13 cellular contexts compared by ENCODE assay signal in the genomic region with DNA sequence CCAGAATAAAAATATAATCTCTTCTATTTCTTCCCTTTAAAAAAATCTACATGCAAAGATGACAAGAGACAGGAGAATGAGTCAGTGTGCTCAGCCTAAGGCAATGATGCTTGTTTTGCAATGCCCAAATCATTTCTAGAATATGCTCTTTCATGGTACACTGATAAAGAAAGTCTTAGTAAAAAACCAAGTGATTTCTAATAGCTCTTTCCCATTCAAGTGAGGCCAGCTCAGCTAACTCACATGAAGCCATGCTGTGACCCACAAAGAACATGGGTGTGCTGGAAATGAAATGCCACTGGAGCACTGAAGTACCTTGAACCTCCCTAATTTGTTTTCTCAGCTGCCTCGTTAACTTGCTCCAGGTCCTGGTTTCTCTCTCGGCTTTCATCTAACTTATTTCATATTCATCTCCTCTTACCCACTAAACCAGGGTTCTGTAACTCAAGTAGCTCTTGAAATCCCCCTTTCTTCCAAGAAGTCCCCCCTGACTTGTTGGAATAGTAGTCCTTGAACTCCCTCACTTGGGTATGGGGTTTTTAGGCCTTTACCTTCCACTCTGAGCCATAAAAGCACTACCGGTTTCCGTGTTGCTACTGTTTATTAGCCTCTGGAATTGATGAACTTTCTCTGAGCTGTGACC.
DNase-seq lines count a peak whose midpoint lies in the region; ATAC-seq and TF ChIP-seq lines count a peak whose summit lies in the region.
"Had no signal": no experiment of that assay in that cellular context is flagged by ENCODE, and none has a peak within 500 bp of the region (broad histone marks: within the 10 kb centered on the region; RNA-seq: fewer than 3 reads in every experiment).

No MANE protein-coding gene starts in this region.

- no peak for TF ChIP-seq EP300 in transverse colon (IDR thresholded peaks at IDR 0.05; ENCODE audit: low read depth)

- H3K4me1 ChIP-seq in gastrocnemius medialis (no peaks in the 10 kb centered on the region), transverse colon (no peaks in the 10 kb centered on the region)

- no peaks in the 10 kb centered on the region for H3K27me3 Mint-ChIP-seq in activated CD4-positive, alpha-beta T cell treated with anti-CD3 and anti-CD28 coated beads, Interleukin-2, amount 10 ng/mL, durations not matched to agents 24 days and 14 days
- H3K27me3 Mint-ChIP-seq in activated T-helper 1 cell treated with anti-CD3 and anti-CD28 coated beads, Interleukin-12 subunit alpha, Interleukin-12 subunit beta, Interleukin-2, Interleukin-4 antibody, amounts not matched to agents 30 ng/mL and 10 ng/mL and 1 ng/mL, durations not matched to agents 14 hours and 24 hours and 36 hours (ENCODE audit: insufficient read depth), result no peaks in the 10 kb centered on the region
- H3K27me3 Mint-ChIP-seq: memory B cell had no signal

- H3K4me3 ChIP-seq in gastrocnemius medialis (no peak overlapping the region), transverse colon (no peak overlapping the region)
- H3K4me3 ChIP-seq: hepatocyte, ovary had no signal

- TF ChIP-seq CTCF in gastrocnemius medialis (IDR thresholded peaks at IDR 0.05 in 4 of 5, conservative IDR thresholded peaks at IDR 0.05 in 1 of 5) (no peak), transverse colon (IDR thresholded peaks at IDR 0.05) (no peak)

- no peaks in the 10 kb centered on the region for H3K27me3 ChIP-seq in gastrocnemius medialis
- no peaks in the 10 kb centered on the region for H3K27me3 ChIP-seq in transverse colon
- H3K27me3 ChIP-seq: hepatocyte, ovary had no signal

- H3K27ac ChIP-seq in gastrocnemius medialis (no peak overlapping the region), transverse colon (no peak overlapping the region)
- H3K27ac ChIP-seq: hepatocyte, ovary had no signal

- H3K9me3 Mint-ChIP-seq in activated CD4-positive, alpha-beta T cell treated with anti-CD3 and anti-CD28 coated beads, Interleukin-2, amount 10 ng/mL, durations not matched to agents 24 days and 14 days, result peaks cover 5% of the 10 kb centered on the region
- H3K9me3 Mint-ChIP-seq in activated T-helper 1 cell treated with anti-CD3 and anti-CD28 coated beads, Interleukin-12 subunit alpha, Interleukin-12 subunit beta, Interleukin-2, Interleukin-4 antibody, amounts not matched to agents 30 ng/mL and 10 ng/mL and 1 ng/mL, durations not matched to agents 14 hours and 24 hours and 36 hours, result peaks cover 7% of the 10 kb centered on the region
- H3K9me3 Mint-ChIP-seq: memory B cell had no signal

- peaks cover 0 to 40% of the 10 kb centered on the region in 2 donors for H3K36me3 ChIP-seq in gastrocnemius medialis
- peaks cover 0 to 7% (median 3%) of the 10 kb centered on the region in 4 donors for H3K36me3 ChIP-seq in transverse colon
- H3K36me3 ChIP-seq: ovary had no signal

- ATAC-seq in HG02610 (IDR thresholded peaks at IDR 0.05; ENCODE audit: unreplicated experiment) (peak; percentile 80), gastrocnemius medialis (no peak), HG02571 (IDR thresholded peaks at IDR 0.05; ENCODE audit: unreplicated experiment) (no peak)

- in situ Hi-C loops in gastrocnemius medialis (cut with MboI; ENCODE audit: low sequenced_read_pairs in 4 of 4) (no loop called here), transverse colon (cut with MboI; ENCODE audit: low pct_ligation_motif_present in 1 of 4, low pct_unique_long_range_greater_than_20kb in 1 of 4, low sequenced_read_pairs in 3 of 4) (no loop called here)

- peak overlapping the region; percentile 98 for H3K27ac Mint-ChIP-seq in activated CD4-positive, alpha-beta T cell treated with anti-CD3 and anti-CD28 coated beads, Interleukin-2, amount 10 ng/mL, durations not matched to agents 24 days and 14 days
- peak overlapping the region; percentile 85 for H3K27ac Mint-ChIP-seq in activated T-helper 1 cell treated with anti-CD3 and anti-CD28 coated beads, Interleukin-12 subunit alpha, Interleukin-12 subunit beta, Interleukin-2, Interleukin-4 antibody, amounts not matched to agents 30 ng/mL and 10 ng/mL and 1 ng/mL, durations not matched to agents 14 hours and 24 hours and 36 hours
- H3K27ac Mint-ChIP-seq: memory B cell had no signal

- peak overlapping the region; percentile 51 for H3K4me3 Mint-ChIP-seq in activated CD4-positive, alpha-beta T cell treated with anti-CD3 and anti-CD28 coated beads, Interleukin-2, amount 10 ng/mL, durations not matched to agents 24 days and 14 days
- peak overlapping the region; percentile 38 for H3K4me3 Mint-ChIP-seq in activated T-helper 1 cell treated with anti-CD3 and anti-CD28 coated beads, Interleukin-12 subunit alpha, Interleukin-12 subunit beta, Interleukin-2, Interleukin-4 antibody, amounts not matched to agents 30 ng/mL and 10 ng/mL and 1 ng/mL, durations not matched to agents 14 hours and 24 hours and 36 hours
- H3K4me3 Mint-ChIP-seq: memory B cell had no signal

- 89% methylated on average over 2 to 4 of the region's 4 CpGs for WGBS in transverse colon (ENCODE audit: low coverage in 1 of 2), 2 donors

- no peak for TF ChIP-seq POLR2A in gastrocnemius medialis (IDR thresholded peaks at IDR 0.05)
- TF ChIP-seq POLR2A in transverse colon (IDR thresholded peaks at IDR 0.05), result no peak

- peaks cover 57% of the 10 kb centered on the region for H3K36me3 Mint-ChIP-seq in activated CD4-positive, alpha-beta T cell treated with anti-CD3 and anti-CD28 coated beads, Interleukin-2, amount 10 ng/mL, durations not matched to agents 24 days and 14 days (ENCODE audit: low read depth)
- H3K36me3 Mint-ChIP-seq in activated T-helper 1 cell treated with anti-CD3 and anti-CD28 coated beads, Interleukin-12 subunit alpha, Interleukin-12 subunit beta, Interleukin-2, Interleukin-4 antibody, amounts not matched to agents 30 ng/mL and 10 ng/mL and 1 ng/mL, durations not matched to agents 14 hours and 24 hours and 36 hours (ENCODE audit: low read depth), result peaks cover 37% of the 10 kb centered on the region

- H3K4me1 Mint-ChIP-seq in activated CD4-positive, alpha-beta T cell treated with anti-CD3 and anti-CD28 coated beads, Interleukin-2, amount 10 ng/mL, durations not matched to agents 24 days and 14 days, result peaks cover 67% of the 10 kb centered on the region
- H3K4me1 Mint-ChIP-seq in activated T-helper 1 cell treated with anti-CD3 and anti-CD28 coated beads, Interleukin-12 subunit alpha, Interleukin-12 subunit beta, Interleukin-2, Interleukin-4 antibody, amounts not matched to agents 30 ng/mL and 10 ng/mL and 1 ng/mL, durations not matched to agents 14 hours and 24 hours and 36 hours (ENCODE audit: low read depth), result peaks cover 65% of the 10 kb centered on the region

- peak; percentile 67 for DNase-seq in activated CD4-positive, alpha-beta T cell treated with anti-CD3 and anti-CD28 coated beads, Interleukin-2, amount 10 ng/mL, durations not matched to agents 24 days and 14 days
- DNase-seq in activated CD4-positive, alpha-beta T cell treated with anti-CD3 and anti-CD28 coated beads for 4 hours, result no peak
- DNase-seq in activated T-helper 1 cell treated with anti-CD3 and anti-CD28 coated beads, Interleukin-12 subunit alpha, Interleukin-12 subunit beta, Interleukin-2, Interleukin-4 antibody, amounts not matched to agents 30 ng/mL and 10 ng/mL and 1 ng/mL, durations not matched to agents 14 hours and 24 hours and 36 hours (ENCODE audit: low spot score), result no peak
- DNase-seq in foreskin melanocyte (peak; percentile 80), gastrocnemius medialis (no peak), transverse colon (no peak)
- DNase-seq: effector CD4-positive, alpha-beta T cell; NCI-H1694; ovary had no signal

- intact Hi-C loops in activated CD4-positive, alpha-beta T cell treated with anti-CD3 and anti-CD28 coated beads, Interleukin-2, amount 10 ng/mL, durations not matched to agents 24 days and 14 days (cut with micrococcal nuclease), result loop anchor here (1.0 kb wide), 3 partner anchors 18 to 37 kb away; no protein-coding TSS in a partner anchor
- intact Hi-C loops in activated T-helper 1 cell treated with anti-CD3 and anti-CD28 coated beads, Interleukin-12 subunit alpha, Interleukin-12 subunit beta, Interleukin-2, Interleukin-4 antibody, amounts not matched to agents 30 ng/mL and 10 ng/mL and 1 ng/mL, durations not matched to agents 14 hours and 24 hours and 36 hours (cut with micrococcal nuclease), result loop anchor here (1.0 to 2.0 kb wide), 7 partner anchors 9 to 52 kb away; no protein-coding TSS in a partner anchor
- intact Hi-C loops in gastrocnemius medialis (cut with DNase I; ENCODE audit: low total_unique reads), result no loop called here
- intact Hi-C loops in transverse colon (cut with DNase I; ENCODE audit: low total_unique reads), result no loop called here

- H3K9me3 ChIP-seq in gastrocnemius medialis, result no peaks in the 10 kb centered on the region
- H3K9me3 ChIP-seq in transverse colon, result no peaks in the 10 kb centered on the region

Comparison
In these comparisons a context has a peak if more than half of its experiments do, and no peak if none do; other contexts are left out.
1. DNase-seq: peak in activated CD4-positive, alpha-beta T cell treated with anti-CD3 and anti-CD28 coated beads, Interleukin-2, amount 10 ng/mL, durations not matched to agents 24 days and 14 days (single experiment) and foreskin melanocyte (single experiment); none in activated CD4-positive, alpha-beta T cell treated with anti-CD3 and anti-CD28 coated beads for 4 hours (0 of 2), activated T-helper 1 cell treated with anti-CD3 and anti-CD28 coated beads, Interleukin-12 subunit alpha, Interleukin-12 subunit beta, Interleukin-2, Interleukin-4 antibody, amounts not matched to agents 30 ng/mL and 10 ng/mL and 1 ng/mL, durations not matched to agents 14 hours and 24 hours and 36 hours (single experiment), gastrocnemius medialis (0 of 2) and transverse colon (single experiment).
2. intact Hi-C loops: an anchor here in activated CD4-positive, alpha-beta T cell treated with anti-CD3 and anti-CD28 coated beads, Interleukin-2, amount 10 ng/mL, durations not matched to agents 24 days and 14 days (1.0 kb wide) and activated T-helper 1 cell treated with anti-CD3 and anti-CD28 coated beads, Interleukin-12 subunit alpha, Interleukin-12 subunit beta, Interleukin-2, Interleukin-4 antibody, amounts not matched to agents 30 ng/mL and 10 ng/mL and 1 ng/mL, durations not matched to agents 14 hours and 24 hours and 36 hours (1.0 to 2.0 kb wide); none called in gastrocnemius medialis and transverse colon.